Comparison of ENCODE assay signal across 19 cellular contexts in genomic region chr1:10071640-10072039, GRCh38.
"Had no signal": no experiment of that assay in that cellular context is flagged by ENCODE, and none has a peak within 500 bp of the region (broad histone marks: within the 10 kb centered on the region; RNA-seq: fewer than 3 reads in every experiment).

No MANE protein-coding gene starts in this region.

- H3K4me3 Mint-ChIP-seq: activated B cell treated with CpG ODN at 0.5 μM for 24 hours; activated CD4-positive, alpha-beta T cell treated with anti-CD3 and anti-CD28 coated beads for 36 hours; activated naive CD4-positive, alpha-beta T cell treated with anti-CD3 and anti-CD28 coated beads for 36 hours; naive thymus-derived CD4-positive, alpha-beta T cell; neural progenitor cell had no signal

- H3K9me3 Mint-ChIP-seq: activated B cell treated with CpG ODN at 0.5 μM for 24 hours; activated naive CD4-positive, alpha-beta T cell treated with anti-CD3 and anti-CD28 coated beads for 36 hours; neural progenitor cell had no signal

- H2AFZ ChIP-seq: neural progenitor cell had no signal

- H3K9me3 ChIP-seq: heart left ventricle, lower lobe of right lung, sigmoid colon, spleen, tibial artery had no signal

- DNase-seq: activated B cell treated with CpG ODN at 0.5 μM for 24 hours; activated CD4-positive, alpha-beta T cell treated with anti-CD3 and anti-CD28 coated beads for 36 hours; activated CD4-positive, alpha-beta T cell treated with anti-CD3 and anti-CD28 coated beads, Interleukin-2, amount 50 U/mL, for 48 hours; activated naive CD4-positive, alpha-beta T cell treated with anti-CD3 and anti-CD28 coated beads for 36 hours; activated T-cell treated with anti-CD3 and anti-CD28 coated beads, Interleukin-2, amount 50 U/mL, for 48 hours; amygdala; dermis blood vessel endothelial cell; effector memory CD4-positive, alpha-beta T cell; heart left ventricle; kidney; lower lobe of right lung; naive thymus-derived CD4-positive, alpha-beta T cell; sigmoid colon; spleen; stimulated activated CD4-positive, alpha-beta T cell treated with anti-CD3 and anti-CD28 coated beads, Interleukin-4, amount 100 ng/mL, for 1 hour; stimulated activated naive CD4-positive, alpha-beta T cell; T-helper 9 cell; tibial artery had no signal

- H3K27me3 ChIP-seq: heart left ventricle, neural progenitor cell, sigmoid colon, spleen, tibial artery had no signal

- ATAC-seq: activated CD4-positive, alpha-beta T cell treated with anti-CD3 and anti-CD28 coated beads for 36 hours; heart left ventricle; naive thymus-derived CD4-positive, alpha-beta T cell had no signal

- H3K27ac ChIP-seq: lower lobe of right lung, neural progenitor cell, spleen, tibial artery had no signal

- H3K27me3 Mint-ChIP-seq: activated B cell treated with CpG ODN at 0.5 μM for 24 hours; activated CD4-positive, alpha-beta T cell treated with anti-CD3 and anti-CD28 coated beads for 36 hours; naive thymus-derived CD4-positive, alpha-beta T cell had no signal

- H3K4me1 ChIP-seq: neural progenitor cell had no signal

- H3K4me2 ChIP-seq: neural progenitor cell had no signal

- H3K36me3 ChIP-seq: neural progenitor cell had no signal

- H3K4me3 ChIP-seq: heart left ventricle, lower lobe of right lung, neural progenitor cell, sigmoid colon, spleen, tibial artery had no signal

- H3K27ac Mint-ChIP-seq: activated B cell treated with CpG ODN at 0.5 μM for 24 hours; activated CD4-positive, alpha-beta T cell treated with anti-CD3 and anti-CD28 coated beads for 36 hours; activated naive CD4-positive, alpha-beta T cell treated with anti-CD3 and anti-CD28 coated beads for 36 hours; neural progenitor cell had no signal
